18 cellular contexts compared by ENCODE assay signal in the genomic region with DNA sequence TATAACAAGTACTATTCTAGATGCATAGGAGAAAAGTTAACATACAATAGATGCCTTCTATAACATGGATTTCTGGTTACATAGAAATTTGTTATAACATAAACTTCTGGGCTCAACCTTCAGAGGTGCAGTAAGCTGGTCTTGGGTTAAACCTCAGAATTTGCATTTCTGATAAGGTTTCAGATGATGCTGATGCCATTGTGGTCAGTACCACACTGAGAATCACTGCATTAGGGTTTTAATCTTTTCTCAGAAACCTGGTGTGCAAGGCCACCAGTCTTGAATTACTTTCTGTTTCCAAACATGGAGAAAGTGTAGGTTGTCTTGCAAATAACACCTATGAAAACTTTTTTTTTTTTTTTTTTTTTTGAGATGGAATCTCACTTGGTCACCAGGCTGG.
A peak's percentile ranks its signal among the peaks of the same experiment; 100 is the strongest.
DNase-seq lines count a peak whose midpoint lies in the region; ATAC-seq and TF ChIP-seq lines count a peak whose summit lies in the region.
"Had no signal": no experiment of that assay in that cellular context is flagged by ENCODE, and none has a peak within 500 bp of the region (broad histone marks: within the 10 kb centered on the region; RNA-seq: fewer than 3 reads in every experiment).

No MANE protein-coding gene starts in this region.

- no peak for DNase-seq in stimulated activated CD4-positive, alpha-beta T cell treated with anti-CD3 and anti-CD28 coated beads, Interleukin-4, amount 100 ng/mL, for 24 hours
- DNase-seq in NOMO-1 treated with DMSO at 0.1 percent for 48 hours (lab: John Stamatoyannopoulos, UW; ENCODE audit: unreplicated experiment) (no peak), hippocampal formation (lab: John Stamatoyannopoulos, UW) (no peak), NCI-H226 (no peak)
- DNase-seq: ACHN; activated CD4-positive, alpha-beta T cell treated with anti-CD3 and anti-CD28 coated beads, Interleukin-2, amount 10 ng/mL, durations not matched to agents 24 days and 14 days; activated CD8-positive, alpha-beta memory T cell treated with anti-CD3 and anti-CD28 coated beads, Interleukin-2, amount 50 U/mL, for 4 hours; activated effector memory CD4-positive, alpha-beta T cell treated with anti-CD3 and anti-CD28 coated beads, Interleukin-2, amount 50 U/mL, for 16 hours; dorsolateral prefrontal cortex; foreskin melanocyte; NCI-H1417 treated with DMSO at 0.1 percent for 48 hours; nephron progenitor cell; small intestine; stimulated activated CD4-positive, alpha-beta T cell treated with anti-CD3 and anti-CD28 coated beads, Interleukin-4, amount 100 ng/mL, for 1 hour had no signal

- TF ChIP-seq POLR2A in GM18505 (IDR thresholded peaks at IDR 0.05; ENCODE audit: borderline replicate concordance, extremely low read depth, insufficient read depth, insufficient read length): no peak

- peak; percentile 87 for ATAC-seq in GM18505 (IDR thresholded peaks at IDR 0.05; ENCODE audit: unreplicated experiment)
- ATAC-seq in GM19455 (IDR thresholded peaks at IDR 0.05; ENCODE audit: unreplicated experiment): peak; percentile 79
- ATAC-seq in HG02981 (IDR thresholded peaks at IDR 0.05; ENCODE audit: unreplicated experiment): peak; percentile 75
- ATAC-seq in HG03460 (IDR thresholded peaks at IDR 0.05; ENCODE audit: unreplicated experiment): peak; percentile 81
